ENCODE assay signal across 8 cellular contexts in genomic region chr17:18039535-18040286, GRCh38. TPM values are rescaled to one million over a fixed set of nuclear protein-coding genes. Genes with fewer than 3 reads are reported as not detected.
DNase-seq lines count a peak whose midpoint lies in the region; ATAC-seq lines count a peak whose summit lies in the region.

No MANE protein-coding gene starts in this region.

- DNase-seq in EH (ENCODE audit: low read depth) (peak; percentile 41), Right ventricle myocardium superior (peak; percentile 48), posterior vena cava (ENCODE audit: low spot score) (peak; percentile 87), GOT3 (lab: John Stamatoyannopoulos, UW) (no peak)
- DNase-seq in activated CD8-positive, alpha-beta T cell treated with anti-CD3 and anti-CD28 coated beads, Interleukin-2, amount 10 ng/mL, durations not matched to agents 7 days and 5 days: peak; percentile 57

- no peaks in the 10 kb centered on the region for H3K27me3 Mint-ChIP-seq in activated CD8-positive, alpha-beta T cell treated with anti-CD3 and anti-CD28 coated beads, Interleukin-2, amount 10 ng/mL, durations not matched to agents 7 days and 5 days (ENCODE audit: low read depth)

- peak overlapping the region; percentile 88 for H3K4me3 Mint-ChIP-seq in activated CD8-positive, alpha-beta T cell treated with anti-CD3 and anti-CD28 coated beads, Interleukin-2, amount 10 ng/mL, durations not matched to agents 7 days and 5 days

- H3K27ac Mint-ChIP-seq in activated CD8-positive, alpha-beta T cell treated with anti-CD3 and anti-CD28 coated beads, Interleukin-2, amount 10 ng/mL, durations not matched to agents 7 days and 5 days: peak overlapping the region; percentile 89

- H3K36me3 Mint-ChIP-seq in activated CD8-positive, alpha-beta T cell treated with anti-CD3 and anti-CD28 coated beads, Interleukin-2, amount 10 ng/mL, durations not matched to agents 7 days and 5 days (ENCODE audit: low read depth): peaks cover 8% of the 10 kb centered on the region

- POLR2A ChIA-PET in activated CD8-positive, alpha-beta T cell treated with anti-CD3 and anti-CD28 coated beads, Interleukin-2, amount 10 ng/mL, durations not matched to agents 7 days and 5 days (lab: Charles Lee): no interaction called here

- CTCF ChIA-PET in activated CD8-positive, alpha-beta T cell treated with anti-CD3 and anti-CD28 coated beads, Interleukin-2, amount 10 ng/mL, durations not matched to agents 7 days and 5 days (lab: Charles Lee): interaction anchor here (1.1 kb wide), 1 partner anchor 543 kb away, joined by 3 read pairs; the partner anchor contains the start of gene RASD1

- no peaks in the 10 kb centered on the region for H3K9me3 Mint-ChIP-seq in activated CD8-positive, alpha-beta T cell treated with anti-CD3 and anti-CD28 coated beads, Interleukin-2, amount 10 ng/mL, durations not matched to agents 7 days and 5 days (ENCODE audit: insufficient read depth)

- peaks cover 40% of the 10 kb centered on the region for H3K4me1 Mint-ChIP-seq in activated CD8-positive, alpha-beta T cell treated with anti-CD3 and anti-CD28 coated beads, Interleukin-2, amount 10 ng/mL, durations not matched to agents 7 days and 5 days (ENCODE audit: low read depth)

- intact Hi-C loops in Right ventricle myocardium superior (cut with DNase I): loop anchor here (5.0 to 10.0 kb wide), 2 partner anchors 65 to 357 kb away; partner anchors contain the start of genes DRC3, RAI1 and TOM1L2
- intact Hi-C loops in posterior vena cava (cut with DNase I): loop anchor here (5.0 to 10.0 kb wide), 4 partner anchors 145 to 362 kb away; partner anchors contain the start of gene RAI1 (in 1 of the 2)

- ATAC-seq in GM19455 (IDR thresholded peaks at IDR 0.05; ENCODE audit: unreplicated experiment): peak; percentile 34
- ATAC-seq in HG03520 (IDR thresholded peaks at IDR 0.05; ENCODE audit: unreplicated experiment): peak; percentile 28
- ATAC-seq in activated CD8-positive, alpha-beta T cell treated with anti-CD3 and anti-CD28 coated beads, Interleukin-2, amount 10 ng/mL, durations not matched to agents 7 days and 5 days: peak; percentile 44
- peak; percentile 67 for ATAC-seq in Right ventricle myocardium superior (ENCODE audit: poor library complexity)
- no peak for ATAC-seq in GM18870 (IDR thresholded peaks at IDR 0.05; ENCODE audit: unreplicated experiment)

RNA-seq across cellular contexts. Expression of gene GID4, which starts 0.5 kb away (rescaled TPM):
- 1 to 10 TPM; 8.3 to 8.9 TPM for total RNA-seq in activated CD8-positive, alpha-beta T cell treated with anti-CD3 and anti-CD28 coated beads, Interleukin-2, amount 10 ng/mL, durations not matched to agents 7 days and 5 days
- 18.9 TPM for total RNA-seq in Right ventricle myocardium superior
- 10 to 100 TPM; 12.6 to 21.4 TPM for total RNA-seq in posterior vena cava

RNA-seq across cellular contexts. Expression of gene ATPAF2, which starts 0.7 kb away (rescaled TPM):
- 10 to 100 TPM; 23.9 to 27.0 TPM for total RNA-seq in activated CD8-positive, alpha-beta T cell treated with anti-CD3 and anti-CD28 coated beads, Interleukin-2, amount 10 ng/mL, durations not matched to agents 7 days and 5 days
- total RNA-seq in Right ventricle myocardium superior: 34.1 TPM
- 10 to 100 TPM; 12.1 to 18.3 TPM for total RNA-seq in posterior vena cava

RNA-seq across cellular contexts. Expression of gene DRG2, which starts 48.0 kb away (rescaled TPM):
- total RNA-seq in activated CD8-positive, alpha-beta T cell treated with anti-CD3 and anti-CD28 coated beads, Interleukin-2, amount 10 ng/mL, durations not matched to agents 7 days and 5 days: 10 to 100 TPM; 48.1 to 53.5 TPM
- total RNA-seq in Right ventricle myocardium superior (20.2 TPM), posterior vena cava (10 to 100 TPM; 25.5 to 26.1 TPM)
